20 cellular contexts compared by ENCODE assay signal in the genomic region with DNA sequence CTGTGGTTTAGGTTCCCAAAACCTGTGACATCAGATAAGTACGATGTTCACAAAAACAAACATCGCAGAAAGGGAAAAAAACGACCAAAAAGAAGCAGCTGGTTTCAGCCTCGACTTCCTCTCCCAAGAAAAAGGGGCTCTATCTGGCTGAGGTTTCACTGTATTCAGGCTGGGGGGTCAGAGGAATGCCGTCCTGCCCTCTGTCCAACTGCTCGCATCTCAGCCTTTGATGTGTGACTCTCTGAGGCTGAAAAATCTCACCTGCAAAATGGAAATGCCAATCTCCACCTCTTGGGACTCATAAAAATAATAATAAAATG.
DNase-seq lines count a peak whose midpoint lies in the region; ATAC-seq and TF ChIP-seq lines count a peak whose summit lies in the region.
"Had no signal": no experiment of that assay in that cellular context is flagged by ENCODE, and none has a peak within 500 bp of the region (broad histone marks: within the 10 kb centered on the region; RNA-seq: fewer than 3 reads in every experiment).

No MANE protein-coding gene starts in this region.

- ATAC-seq in activated T-cell treated with anti-CD3 and anti-CD28 coated beads, Interleukin-2, amount 50 U/mL, for 4 hours: no peak
- ATAC-seq in DND-41 (ENCODE audit: insufficient read depth, low read depth): no peak; the same call in 2 of the 3 replicates
- peak in 1 of 2 donors; percentile 0 for ATAC-seq in natural killer cell treated with Interleukin-12 subunit alpha and Interleukin-12 subunit beta and Interleukin-15 and Interleukin-18, amount 100 ng/mL, for 72 hours
- no peak for ATAC-seq in GM21381 (IDR thresholded peaks at IDR 0.05; ENCODE audit: unreplicated experiment)
- ATAC-seq: left cardiac atrium had no signal

- no peak overlapping the region for H3K4me3 ChIP-seq in DND-41 (ENCODE audit: low read depth in 1 of 2, low read length in 2 of 2)
- no peak overlapping the region for H3K4me3 ChIP-seq in tibial nerve
- H3K4me3 ChIP-seq: esophagus muscularis mucosa had no signal

- H3K4me3 Mint-ChIP-seq in activated T-cell treated with anti-CD3 and anti-CD28 coated beads, Interleukin-2, amount 50 U/mL, for 4 hours: peak overlapping the region; percentile 68
- H3K4me3 Mint-ChIP-seq in activated naive CD8-positive, alpha-beta T cell: peak overlapping the region; percentile 63
- H3K4me3 Mint-ChIP-seq in natural killer cell treated with Interleukin-12 subunit alpha and Interleukin-12 subunit beta and Interleukin-15 and Interleukin-18, amount 100 ng/mL, for 72 hours: peak overlapping the region; percentile 79
- H3K4me3 Mint-ChIP-seq in type B pancreatic cell: no peak overlapping the region

- TF ChIP-seq EP300 in tibial nerve (IDR thresholded peaks at IDR 0.05): no peak

- H3K4me1 Mint-ChIP-seq in activated T-cell treated with anti-CD3 and anti-CD28 coated beads, Interleukin-2, amount 50 U/mL, for 4 hours (ENCODE audit: low read depth): peaks cover 54% of the 10 kb centered on the region
- peaks cover 39% of the 10 kb centered on the region for H3K4me1 Mint-ChIP-seq in activated naive CD8-positive, alpha-beta T cell (ENCODE audit: low read depth)
- H3K4me1 Mint-ChIP-seq in natural killer cell treated with Interleukin-12 subunit alpha and Interleukin-12 subunit beta and Interleukin-15 and Interleukin-18, amount 100 ng/mL, for 72 hours (ENCODE audit: low read depth in 2 of 2): peaks cover 71 to 80% of the 10 kb centered on the region in 2 donors
- H3K4me1 Mint-ChIP-seq in type B pancreatic cell (ENCODE audit: unreplicated experiment): peaks cover 40% of the 10 kb centered on the region

- TF ChIP-seq CTCF in DND-41 (IDR thresholded peaks at IDR 0.05; ENCODE audit: borderline replicate concordance, extremely low read depth, low read length, poor library complexity, severe bottlenecking) (no peak), type B pancreatic cell (conservative IDR thresholded peaks at IDR 0.05) (no peak), tibial nerve (IDR thresholded peaks at IDR 0.05) (no peak)

- H3K36me3 Mint-ChIP-seq in activated T-cell treated with anti-CD3 and anti-CD28 coated beads, Interleukin-2, amount 50 U/mL, for 4 hours (ENCODE audit: insufficient read depth): no peaks in the 10 kb centered on the region
- no peaks in the 10 kb centered on the region for H3K36me3 Mint-ChIP-seq in activated naive CD8-positive, alpha-beta T cell
- H3K36me3 Mint-ChIP-seq in natural killer cell treated with Interleukin-12 subunit alpha and Interleukin-12 subunit beta and Interleukin-15 and Interleukin-18, amount 100 ng/mL, for 72 hours: no peaks in the 10 kb centered on the region
- peaks cover 4% of the 10 kb centered on the region for H3K36me3 Mint-ChIP-seq in type B pancreatic cell

- peak overlapping the region; percentile 52; the same call in 1 of the 2 replicates for H3K4me2 ChIP-seq in DND-41 (ENCODE audit: insufficient read depth, low read length)

- DNase-seq in activated T-cell treated with anti-CD3 and anti-CD28 coated beads, Interleukin-2, amount 50 U/mL, for 4 hours: no peak
- DNase-seq in activated T-cell treated with anti-CD3 and anti-CD28 coated beads, Interleukin-2, amount 50 U/mL, for 1 hour: no peak
- DNase-seq in DND-41 (no peak), type B pancreatic cell (ENCODE audit: extremely low spot score, unreplicated experiment) (no peak), tibial nerve (ENCODE audit: low spot score in 2 of 2) (no peak)
- DNase-seq in natural killer cell treated with Interleukin-12 subunit alpha and Interleukin-12 subunit beta and Interleukin-15 and Interleukin-18, amount 100 ng/mL, for 72 hours (ENCODE audit: low spot score): peak; percentile 20
- DNase-seq: ACHN, amniotic stem cell, C1 segment of cervical spinal cord, DMS 273 treated with DMSO at 0.1 percent for 48 hours, left cardiac atrium, mesenchymal stem cell, NCI-H1105 treated with DMSO at 0.1 percent for 48 hours, NCI-H2081 treated with DMSO at 0.1 percent for 48 hours, NCI-H82, RPMI8226, T1000 had no signal

- H3K9me3 Mint-ChIP-seq in activated T-cell treated with anti-CD3 and anti-CD28 coated beads, Interleukin-2, amount 50 U/mL, for 4 hours: no peaks in the 10 kb centered on the region
- H3K9me3 Mint-ChIP-seq in activated naive CD8-positive, alpha-beta T cell (ENCODE audit: low read depth): no peaks in the 10 kb centered on the region
- peaks cover 3% of the 10 kb centered on the region for H3K9me3 Mint-ChIP-seq in natural killer cell treated with Interleukin-12 subunit alpha and Interleukin-12 subunit beta and Interleukin-15 and Interleukin-18, amount 100 ng/mL, for 72 hours
- H3K9me3 Mint-ChIP-seq in type B pancreatic cell: peaks cover 5% of the 10 kb centered on the region

- H3K9me3 ChIP-seq in DND-41 (ENCODE audit: insufficient read depth, low read length, severe bottlenecking): no peaks in the 10 kb centered on the region
- no peaks in the 10 kb centered on the region for H3K9me3 ChIP-seq in tibial nerve
- H3K9me3 ChIP-seq: esophagus muscularis mucosa had no signal

- no peaks in the 10 kb centered on the region for H3K79me2 ChIP-seq in DND-41 (ENCODE audit: insufficient read depth, low read length)

- no peaks in the 10 kb centered on the region for H3K27me3 Mint-ChIP-seq in activated T-cell treated with anti-CD3 and anti-CD28 coated beads, Interleukin-2, amount 50 U/mL, for 4 hours (ENCODE audit: low read depth)
- no peaks in the 10 kb centered on the region for H3K27me3 Mint-ChIP-seq in activated naive CD8-positive, alpha-beta T cell
- H3K27me3 Mint-ChIP-seq in natural killer cell treated with Interleukin-12 subunit alpha and Interleukin-12 subunit beta and Interleukin-15 and Interleukin-18, amount 100 ng/mL, for 72 hours: no peaks in the 10 kb centered on the region
- H3K27me3 Mint-ChIP-seq in type B pancreatic cell: no peaks in the 10 kb centered on the region

- no peak overlapping the region for H3K27ac Mint-ChIP-seq in activated naive CD8-positive, alpha-beta T cell
- peak overlapping the region; percentile 51 to 86 for H3K27ac Mint-ChIP-seq in natural killer cell treated with Interleukin-12 subunit alpha and Interleukin-12 subunit beta and Interleukin-15 and Interleukin-18, amount 100 ng/mL, for 72 hours
- H3K27ac Mint-ChIP-seq in type B pancreatic cell: no peak overlapping the region

- peaks cover 10% of the 10 kb centered on the region; the same call in 1 of the 2 replicates for H4K20me1 ChIP-seq in DND-41 (ENCODE audit: insufficient read depth, low read length)

- H3K36me3 ChIP-seq in DND-41 (ENCODE audit: insufficient read depth, low read length) (no peaks in the 10 kb centered on the region), tibial nerve (no peaks in the 10 kb centered on the region)
- H3K36me3 ChIP-seq: esophagus muscularis mucosa had no signal

- no peak overlapping the region for H2AFZ ChIP-seq in DND-41 (ENCODE audit: low read depth, low read length)

- WGBS in tibial nerve, 2 donors: 60 to 65% methylated on average over 6 of the region's 6 CpGs

- TF ChIP-seq POLR2A in tibial nerve (IDR thresholded peaks at IDR 0.05): no peak

- H3K27me3 ChIP-seq in DND-41 (ENCODE audit: insufficient read depth, low read length, poor library complexity) (peaks cover 15% of the 10 kb centered on the region), tibial nerve (no peaks in the 10 kb centered on the region)
- H3K27me3 ChIP-seq: esophagus muscularis mucosa had no signal

- peaks cover 26% of the 10 kb centered on the region for H3K4me1 ChIP-seq in DND-41 (ENCODE audit: insufficient read depth, low read length)
- peaks cover 0 to 16% (median 4%) of the 10 kb centered on the region in 4 donors for H3K4me1 ChIP-seq in tibial nerve

- H3K27ac ChIP-seq in DND-41 (ENCODE audit: low read length): no peak overlapping the region
- H3K27ac ChIP-seq in tibial nerve: no peak overlapping the region
- H3K27ac ChIP-seq: esophagus muscularis mucosa had no signal

- H3K9ac ChIP-seq in DND-41 (ENCODE audit: low read depth, low read length): no peak overlapping the region

Comparison
In these comparisons a context has a peak if more than half of its experiments do, and no peak if none do; other contexts are left out.
1. H3K27ac Mint-ChIP-seq: peak in natural killer cell treated with Interleukin-12 subunit alpha and Interleukin-12 subunit beta and Interleukin-15 and Interleukin-18, amount 100 ng/mL, for 72 hours (2 of 2); none in activated naive CD8-positive, alpha-beta T cell (single experiment) and type B pancreatic cell (single experiment).